Comparison of ENCODE assay signal across 10 cellular contexts in genomic region chr12:109720856-109721189, GRCh38.
"Had no signal": no experiment of that assay in that cellular context is flagged by ENCODE, and none has a peak within 500 bp of the region (broad histone marks: within the 10 kb centered on the region; RNA-seq: fewer than 3 reads in every experiment).

No MANE protein-coding gene starts in this region.

- H3K36me3 ChIP-seq: transverse colon had no signal

- FAIRE-seq: astrocyte, islet of Langerhans had no signal

- H3K9me3 ChIP-seq: transverse colon had no signal

- H3K4me3 ChIP-seq: transverse colon had no signal

- DNase-seq: activated CD4-positive, alpha-beta T cell treated with anti-CD3 and anti-CD28 coated beads for 36 hours; activated CD8-positive, alpha-beta memory T cell treated with anti-CD3 and anti-CD28 coated beads, Interleukin-2, amount 50 U/mL, for 4 hours; activated CD8-positive, alpha-beta T cell treated with anti-CD3 and anti-CD28 coated beads for 36 hours; activated gamma-delta T cell treated with Interleukin-2 at 50 U/mL for 16 hours; activated T-cell treated with anti-CD3 and anti-CD28 coated beads, Interleukin-2, amount 50 U/mL, for 72 hours; T1000; transverse colon; WERI-Rb-1 had no signal

- ATAC-seq: activated CD4-positive, alpha-beta T cell treated with anti-CD3 and anti-CD28 coated beads for 36 hours; activated CD8-positive, alpha-beta T cell treated with anti-CD3 and anti-CD28 coated beads for 36 hours; activated T-cell treated with anti-CD3 and anti-CD28 coated beads, Interleukin-2, amount 50 U/mL, for 72 hours had no signal
